In the genomic region with DNA sequence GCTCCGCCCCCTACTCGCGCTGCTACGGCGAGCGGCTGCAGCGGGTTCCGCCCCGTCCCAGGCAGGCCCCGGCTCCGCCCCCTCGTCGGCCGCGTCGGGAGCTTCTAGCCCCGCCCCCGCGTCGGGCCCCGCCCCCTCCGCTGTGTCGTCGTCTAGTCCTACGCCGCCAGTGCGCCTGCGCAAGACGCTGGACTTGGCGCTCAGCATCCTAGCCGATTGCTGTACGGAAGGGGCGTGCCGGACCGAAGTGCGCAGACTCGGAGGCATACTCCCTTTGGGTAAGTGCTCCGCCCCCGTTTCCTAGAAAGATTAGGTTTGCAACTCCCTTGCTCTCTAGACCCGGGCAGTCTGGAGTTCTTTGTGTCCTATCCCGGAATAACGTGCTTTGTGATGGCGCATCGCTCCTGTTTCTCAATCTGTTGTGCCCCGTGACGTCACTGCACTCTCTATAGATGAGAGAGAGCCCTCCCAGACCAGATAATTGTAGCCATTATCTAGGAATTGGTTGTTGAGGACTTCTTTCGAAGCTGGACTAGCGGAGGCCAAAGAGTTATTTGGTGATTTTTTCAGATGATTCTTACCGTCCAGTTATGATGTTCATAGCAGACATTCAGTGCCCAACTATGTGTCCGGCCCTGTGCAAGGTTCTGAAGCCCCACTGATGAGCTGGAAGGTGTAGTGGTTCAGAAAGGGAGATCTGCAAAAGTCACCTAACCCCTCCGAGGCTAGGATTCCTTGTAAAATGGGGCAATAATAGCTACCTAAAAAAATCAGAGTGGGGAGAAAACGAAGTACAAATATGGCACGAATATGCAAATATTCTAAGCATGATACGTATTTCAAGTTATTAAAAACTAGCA, we compare ENCODE assay signal across 8 cellular contexts. TPM values are rescaled to one million over a fixed set of nuclear protein-coding genes. Genes with fewer than 3 reads are reported as not detected.
DNase-seq lines count a peak whose midpoint lies in the region; ATAC-seq and TF ChIP-seq lines count a peak whose summit lies in the region.

No MANE protein-coding gene starts in this region.

- H3K4me1 ChIP-seq in testis: peaks cover 36% of the 10 kb centered on the region

- peak overlapping the region; percentile 94 for H3K27ac Mint-ChIP-seq in activated naive CD8-positive, alpha-beta T cell

- intact Hi-C loops in testis (cut with DNase I; ENCODE audit: low total_unique reads): no loop called here

- peak overlapping the region; percentile 95 for H3K4me3 Mint-ChIP-seq in activated naive CD8-positive, alpha-beta T cell

- H3K9me3 ChIP-seq in testis: no peaks in the 10 kb centered on the region

- H3K27ac ChIP-seq in testis: peak overlapping the region; percentile 98 to 100

- no peaks in the 10 kb centered on the region for H3K9me3 Mint-ChIP-seq in activated naive CD8-positive, alpha-beta T cell (ENCODE audit: low read depth)

- peaks cover 6% of the 10 kb centered on the region for H3K36me3 Mint-ChIP-seq in activated naive CD8-positive, alpha-beta T cell

- no peaks in the 10 kb centered on the region for H3K27me3 Mint-ChIP-seq in activated naive CD8-positive, alpha-beta T cell

- 2 to 3% methylated on average over 15 to 28 of the region's 54 CpGs for WGBS in testis, 2 donors

- H3K4me1 Mint-ChIP-seq in activated naive CD8-positive, alpha-beta T cell (ENCODE audit: low read depth): peaks cover 41% of the 10 kb centered on the region

- DNase-seq in GM04504 (ENCODE audit: low read depth) (peak; percentile 98), NCI-H1092 (lab: John Stamatoyannopoulos, UW) (peak; percentile 99), glomerular visceral epithelial cell (ENCODE audit: extremely low spot score) (peak; percentile 99), omental fat pad (ENCODE audit: low spot score) (peak; percentile 98), testis (peak; percentile 100)

- TF ChIP-seq CTCF in omental fat pad (IDR thresholded peaks at IDR 0.05): no peak
- TF ChIP-seq CTCF in testis (IDR thresholded peaks at IDR 0.05): no peak

- H3K4me3 ChIP-seq in testis: peak overlapping the region; percentile 76 to 89

- TF ChIP-seq POLR2A in testis (IDR thresholded peaks at IDR 0.05): no peak

- H3K27me3 ChIP-seq in testis: no peaks in the 10 kb centered on the region

- H3K36me3 ChIP-seq in testis (ENCODE audit: low read depth, missing control alignments): no peaks in the 10 kb centered on the region

- ATAC-seq in HG02588 (IDR thresholded peaks at IDR 0.05; ENCODE audit: unreplicated experiment) (peak; percentile 68), SK-N-SH treated with all-trans-retinoic acid at 6 μM for 48 hours (peak; percentile 82), omental fat pad (ENCODE audit: low FRiP score) (peak; percentile 90)

TF ChIP-seq in SK-N-SH treated with all-trans-retinoic acid at 6 μM for 48 hours, 23 proteins besides CTCF, POLR2A, EP300 and RAD21:
- 0 out of 2 replicates have a peak, but pooled peaks have one; percentile 27 for TF ChIP-seq CSRNP3 (CRISPR knock-in tag; IDR thresholded peaks at IDR 0.05)
- no peak for TF ChIP-seq ESRRG (CRISPR knock-in tag; IDR thresholded peaks at IDR 0.05)

RNA-seq across cellular contexts. Expression of gene ARMC5, which starts 0.7 kb away (rescaled TPM):
- total RNA-seq in omental fat pad: 10 to 100 TPM in 2 of 4 donors, 1 to 10 TPM in 2; 4.6 to 15.5 (median 10.0) TPM
- total RNA-seq in testis: 10 to 100 TPM; 19.1 to 21.3 TPM
- polyA plus RNA-seq in testis (ENCODE audit: insufficient read depth, low read depth, low replicate concordance): 11.0 TPM

RNA-seq across cellular contexts. Expression of gene TGFB1I1, which starts 12.0 kb away (rescaled TPM):
- total RNA-seq in omental fat pad (10 to 100 TPM; 16.1 to 33.7 (median 18.9) TPM), testis (10 to 100 TPM; 13.6 to 28.4 TPM)
- polyA plus RNA-seq in testis (ENCODE audit: insufficient read depth, low read depth, low replicate concordance): 31.7 TPM

RNA-seq across cellular contexts. Expression of gene ZNF843, which starts 17.4 kb away (rescaled TPM):
- 1 to 10 TPM in 3 of 4 donors, under 1 TPM in 1; 0.36 to 2.2 (median 1.5) TPM for total RNA-seq in omental fat pad
- 1 to 10 TPM; 2.4 to 3.7 TPM for total RNA-seq in testis
- 1.1 TPM for polyA plus RNA-seq in testis (ENCODE audit: insufficient read depth, low read depth, low replicate concordance)

RNA-seq across cellular contexts. Expression of gene SLC5A2, which starts 23.0 kb away (rescaled TPM):
- total RNA-seq in omental fat pad (not detected), testis (1 to 10 TPM; 5.8 to 6.9 TPM)
- polyA plus RNA-seq in testis (ENCODE audit: insufficient read depth, low read depth, low replicate concordance): 18.1 TPM

RNA-seq across cellular contexts. Expression of gene COX6A2, which starts 31.8 kb away (rescaled TPM):
- not detected for total RNA-seq in omental fat pad
- total RNA-seq in testis: 1 to 10 TPM in 1 of 2 donors, not detected in 1; 1.4 TPM
- polyA plus RNA-seq in testis (ENCODE audit: insufficient read depth, low read depth, low replicate concordance): 14.9 TPM

Comparison
In these comparisons a context has a peak if more than half of its experiments do, and no peak if none do; other contexts are left out.
1. Peak in every context shown above with its lines: DNase-seq, ATAC-seq, H3K4me3 ChIP-seq and H3K27ac ChIP-seq.